Comparison of ENCODE assay signal across 1 cellular context in the genomic region with DNA sequence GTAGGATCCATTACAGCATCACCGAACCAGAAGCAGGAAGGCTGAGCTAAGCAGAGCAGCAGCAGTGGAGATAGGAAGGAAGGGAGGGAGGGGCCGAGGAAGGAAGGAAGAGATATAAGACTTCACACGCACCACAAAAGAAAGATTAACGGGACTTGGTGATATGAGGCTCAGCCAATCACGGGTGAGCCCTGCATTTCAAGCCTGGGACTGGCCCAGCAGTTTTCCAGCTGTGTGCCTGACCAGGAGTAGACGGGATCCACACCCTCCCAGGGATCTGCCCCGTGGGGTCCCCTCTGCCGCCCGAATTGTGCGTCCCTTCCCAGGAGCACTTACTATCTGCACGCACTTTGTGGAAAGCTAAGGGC.
TF ChIP-seq lines count a peak whose summit lies in the region.

No MANE protein-coding gene starts in this region.

TF ChIP-seq in GM23338, 12 proteins besides CTCF, POLR2A, EP300 and RAD21 (continued from another document):
- no peak for TF ChIP-seq ZNF331 (CRISPR knock-in tag; IDR thresholded peaks at IDR 0.05; ENCODE audit: low read depth)
